ENCODE assay signal across 11 cellular contexts in the genomic region with DNA sequence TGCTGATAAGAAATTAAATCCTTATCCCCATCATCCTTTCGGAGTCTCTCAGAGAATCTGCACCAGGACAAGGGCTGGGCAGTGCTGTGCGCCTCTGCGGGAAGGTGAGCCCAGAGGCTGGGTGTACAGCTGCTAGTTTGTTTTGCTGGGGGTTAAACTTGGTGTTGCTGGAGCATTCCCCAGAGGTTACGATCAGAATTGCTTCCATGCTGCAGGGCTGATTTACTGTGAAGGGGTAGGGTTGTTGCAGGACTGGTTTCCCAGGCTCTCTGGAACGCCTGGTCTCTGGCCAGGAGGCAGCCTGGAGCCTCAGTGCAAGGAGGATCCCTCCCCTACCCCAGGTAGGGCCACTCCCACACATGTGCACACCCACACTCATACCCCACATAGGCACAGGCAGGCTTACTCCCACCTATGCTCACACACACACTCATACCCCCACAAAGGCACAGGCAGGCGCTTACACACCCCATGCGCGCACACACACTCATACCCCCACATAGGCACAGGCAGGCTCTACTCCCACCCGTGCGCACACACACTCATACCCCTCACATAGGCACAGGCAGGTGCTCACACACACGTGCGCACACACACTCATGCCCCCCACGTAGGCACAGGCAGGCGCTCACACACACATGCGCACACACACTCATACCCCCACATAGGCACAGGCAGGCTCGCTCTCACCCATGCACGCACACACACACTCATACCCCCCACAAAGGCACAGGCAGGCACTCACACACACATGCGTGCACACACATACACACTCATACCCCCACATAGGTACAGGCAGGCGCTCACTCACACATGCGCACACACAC. TPM values are rescaled to one million over a fixed set of nuclear protein-coding genes. Genes with fewer than 3 reads are reported as not detected.
A peak's percentile ranks its signal among the peaks of the same experiment; 100 is the strongest.
DNase-seq lines count a peak whose midpoint lies in the region; ATAC-seq and TF ChIP-seq lines count a peak whose summit lies in the region.
"Had no signal": no experiment of that assay in that cellular context is flagged by ENCODE, and none has a peak within 500 bp of the region (broad histone marks: within the 10 kb centered on the region; RNA-seq: fewer than 3 reads in every experiment).

No MANE protein-coding gene starts in this region.

- no peak for TF ChIP-seq POLR2A in body of pancreas (IDR thresholded peaks at IDR 0.05)

- no peaks in the 10 kb centered on the region for H3K9me3 ChIP-seq in BLaER1 treated with 17β-estradiol and CSF1 and Interleukin-3, amounts not matched to agents 10 nM and 100 nM (replicated peaks in 1 of 11)
- H3K9me3 ChIP-seq in HEK293 (ENCODE audit: control insufficient read depth, insufficient read depth, low read depth, low read length) (no peaks in the 10 kb centered on the region), body of pancreas (no peaks in the 10 kb centered on the region)
- H3K9me3 ChIP-seq: heart left ventricle had no signal

- 86% methylated on average over 20 of the region's 20 CpGs for WGBS in body of pancreas, 2 donors

- intact Hi-C loops in body of pancreas (cut with DNase I), result no loop called here

- H3K27ac Mint-ChIP-seq in naive B cell, result peak overlapping the region in 3 of 6 donors; percentile 58 to 80 (median 68)
- H3K27ac Mint-ChIP-seq in activated CD8-positive, alpha-beta memory T cell treated with anti-CD3 and anti-CD28 coated beads, Interleukin-2, amount 10 ng/mL, durations not matched to agents 7 days and 5 days, result no peak overlapping the region

- no peak overlapping the region for H3K27ac ChIP-seq in BLaER1 treated with 17β-estradiol and CSF1 and Interleukin-3, amounts not matched to agents 10 nM and 100 nM
- no peak overlapping the region for H3K27ac ChIP-seq in HEK293 (ENCODE audit: extremely low read depth, low read depth, low read length)
- H3K27ac ChIP-seq in body of pancreas, result peak overlapping the region in 1 of 4 donors; percentile 45
- H3K27ac ChIP-seq: heart left ventricle had no signal

- no peaks in the 10 kb centered on the region for H3K27me3 Mint-ChIP-seq in naive B cell
- H3K27me3 Mint-ChIP-seq in activated CD8-positive, alpha-beta memory T cell treated with anti-CD3 and anti-CD28 coated beads, Interleukin-2, amount 10 ng/mL, durations not matched to agents 7 days and 5 days, result no peaks in the 10 kb centered on the region

- peak overlapping the region in 8 of 11 experiments; percentile 17 to 85 (median 36); a peak in 13 of 22 replicates for H3K4me2 ChIP-seq in BLaER1 treated with 17β-estradiol and CSF1 and Interleukin-3, amounts not matched to agents 10 nM and 100 nM

- H3K4me3 Mint-ChIP-seq in naive B cell, result peak overlapping the region in 5 of 8 donors; percentile 15 to 71 (median 30)
- H3K4me3 Mint-ChIP-seq in activated CD8-positive, alpha-beta memory T cell treated with anti-CD3 and anti-CD28 coated beads, Interleukin-2, amount 10 ng/mL, durations not matched to agents 7 days and 5 days, result no peak overlapping the region

- peaks cover 32 to 90% (median 84%) of the 10 kb centered on the region in 10 experiments for H3K4me1 ChIP-seq in BLaER1 treated with 17β-estradiol and CSF1 and Interleukin-3, amounts not matched to agents 10 nM and 100 nM
- H3K4me1 ChIP-seq in HEK293 (ENCODE audit: control insufficient read depth, insufficient read depth, low read length) (no peaks in the 10 kb centered on the region; the same call in 1 of the 2 replicates), body of pancreas (peaks cover 14% of the 10 kb centered on the region)

- POLR2A ChIA-PET in HEK293 (lab: Yijun Ruan, JAX), result no interaction called here

- H3K4me3 ChIP-seq in BLaER1 treated with 17β-estradiol and CSF1 and Interleukin-3, amounts not matched to agents 10 nM and 100 nM, result no peak overlapping the region
- H3K4me3 ChIP-seq in HEK293 (ENCODE audit: low read depth, low read length), result no peak overlapping the region
- no peak overlapping the region for H3K4me3 ChIP-seq in body of pancreas
- H3K4me3 ChIP-seq: heart left ventricle had no signal

- H3K36me3 ChIP-seq in BLaER1 treated with 17β-estradiol and CSF1 and Interleukin-3, amounts not matched to agents 10 nM and 100 nM, result peaks cover 0 to 9% (median 0%) of the 10 kb centered on the region in 11 experiments; a peak in 7 of 22 replicates
- peaks cover 0 to 27% of the 10 kb centered on the region in 2 experiments; a peak in 2 of 3 replicates for H3K36me3 ChIP-seq in HEK293 (ENCODE audit: control insufficient read depth in 2 of 2, insufficient read depth in 1 of 2, low read length in 2 of 2)
- no peaks in the 10 kb centered on the region for H3K36me3 ChIP-seq in body of pancreas (replicated peaks in 1 of 2; ENCODE audit: insufficient read depth in 1 of 2, low read depth in 2 of 2)

- DNase-seq in body of pancreas, result peak; percentile 24 to 62 (median 51)
- no peak for DNase-seq in naive B cell
- DNase-seq in hypothalamus (lab: John Stamatoyannopoulos, UW), result no peak
- no peak for DNase-seq in NCI-H774 (lab: John Stamatoyannopoulos, UW)
- no peak for DNase-seq in activated CD8-positive, alpha-beta memory T cell treated with anti-CD3 and anti-CD28 coated beads, Interleukin-2, amount 10 ng/mL, durations not matched to agents 7 days and 5 days
- DNase-seq: activated CD4-positive, alpha-beta T cell treated with anti-CD3 and anti-CD28 coated beads for 1 hour; heart left ventricle; NCI-H1417 had no signal

- peaks cover 0 to 2% (median 0%) of the 10 kb centered on the region in 7 donors for H3K9me3 Mint-ChIP-seq in naive B cell
- peaks cover 3% of the 10 kb centered on the region for H3K9me3 Mint-ChIP-seq in activated CD8-positive, alpha-beta memory T cell treated with anti-CD3 and anti-CD28 coated beads, Interleukin-2, amount 10 ng/mL, durations not matched to agents 7 days and 5 days (ENCODE audit: low read depth)

- H3K36me3 Mint-ChIP-seq in naive B cell, result no peaks in the 10 kb centered on the region
- no peaks in the 10 kb centered on the region for H3K36me3 Mint-ChIP-seq in activated CD8-positive, alpha-beta memory T cell treated with anti-CD3 and anti-CD28 coated beads, Interleukin-2, amount 10 ng/mL, durations not matched to agents 7 days and 5 days

- peaks cover 13 to 78% (median 37%) of the 10 kb centered on the region in 11 experiments; a peak in 20 of 22 replicates for H4K20me1 ChIP-seq in BLaER1 treated with 17β-estradiol and CSF1 and Interleukin-3, amounts not matched to agents 10 nM and 100 nM

- H3K9ac ChIP-seq in BLaER1 treated with 17β-estradiol and CSF1 and Interleukin-3, amounts not matched to agents 10 nM and 100 nM, result no peak overlapping the region; a peak in 1 of 22 replicates

- peaks cover 58 to 83% (median 63%) of the 10 kb centered on the region in 3 donors for H3K4me1 Mint-ChIP-seq in naive B cell
- peaks cover 28% of the 10 kb centered on the region for H3K4me1 Mint-ChIP-seq in activated CD8-positive, alpha-beta memory T cell treated with anti-CD3 and anti-CD28 coated beads, Interleukin-2, amount 10 ng/mL, durations not matched to agents 7 days and 5 days

- peak; percentile 64 for ATAC-seq in body of pancreas
- ATAC-seq in naive B cell (ENCODE audit: low read depth in 2 of 2), result no peak
- no peak for ATAC-seq in activated CD8-positive, alpha-beta memory T cell treated with anti-CD3 and anti-CD28 coated beads, Interleukin-2, amount 10 ng/mL, durations not matched to agents 7 days and 5 days
- no peak for ATAC-seq in HG03521 (IDR thresholded peaks at IDR 0.05; ENCODE audit: unreplicated experiment)
- ATAC-seq: heart left ventricle had no signal

- no peak for TF ChIP-seq CTCF in HEK293 (tag by site-specific recombination; IDR thresholded peaks at IDR 0.05)
- peak in 3 of 7 experiments; percentile 25 to 34 (median 33) for TF ChIP-seq CTCF in body of pancreas (IDR thresholded peaks at IDR 0.05)

- CTCF ChIA-PET in HEK293 (lab: Yijun Ruan, JAX), result no interaction called here
- CTCF ChIA-PET in activated CD8-positive, alpha-beta memory T cell treated with anti-CD3 and anti-CD28 coated beads, Interleukin-2, amount 10 ng/mL, durations not matched to agents 7 days and 5 days (lab: Charles Lee), result no interaction called here

- no peaks in the 10 kb centered on the region for H3K27me3 ChIP-seq in BLaER1 treated with 17β-estradiol and CSF1 and Interleukin-3, amounts not matched to agents 10 nM and 100 nM
- no peaks in the 10 kb centered on the region for H3K27me3 ChIP-seq in body of pancreas
- H3K27me3 ChIP-seq: heart left ventricle had no signal

TF ChIP-seq in HEK293, 187 proteins besides CTCF, POLR2A, EP300 and RAD21 (continues in another document):
- TF ChIP-seq ZNF223 (tag by site-specific recombination; IDR thresholded peaks at IDR 0.05) (0 out of 2 replicates have a peak, but pooled peaks have one; percentile 43), ZSCAN4 (tag by site-specific recombination; IDR thresholded peaks at IDR 0.05) (peak; percentile 64; the same call in 1 of the 2 replicates), GLIS2 (tag by site-specific recombination; IDR thresholded peaks at IDR 0.05) (peak; percentile 47; the same call in 1 of the 2 replicates), EGR2 (tag by site-specific recombination; IDR thresholded peaks at IDR 0.05; ENCODE audit: low read depth) (peak; percentile 88), ZNF785 (tag by site-specific recombination; IDR thresholded peaks at IDR 0.05) (no peak), ZNF521 (tag by site-specific recombination; IDR thresholded peaks at IDR 0.05) (no peak)

RNA-seq across cellular contexts. Expression of gene CNNM4, which starts 11.3 kb away (rescaled TPM):
- total RNA-seq in body of pancreas, result 1 to 10 TPM; 4.3 to 7.8 TPM
- polyA plus RNA-seq in naive B cell (ENCODE audit: low read depth in 6 of 6), result 1 to 10 TPM in 5 of 6 donors, not detected in 1; 3.3 to 9.4 (median 6.3) TPM
- total RNA-seq in activated CD8-positive, alpha-beta memory T cell treated with anti-CD3 and anti-CD28 coated beads, Interleukin-2, amount 10 ng/mL, durations not matched to agents 7 days and 5 days, result 1 to 10 TPM; 7.6 to 7.9 TPM

RNA-seq across cellular contexts. Expression of gene LMAN2L, which starts 32.1 kb away (rescaled TPM):
- total RNA-seq in body of pancreas, result 1 to 10 TPM; 6.6 to 7.8 TPM
- 10 to 100 TPM in 5 of 6 donors, 1 to 10 TPM in 1; 9.3 to 18.9 (median 16.8) TPM for polyA plus RNA-seq in naive B cell (ENCODE audit: low read depth in 6 of 6)
- total RNA-seq in activated CD8-positive, alpha-beta memory T cell treated with anti-CD3 and anti-CD28 coated beads, Interleukin-2, amount 10 ng/mL, durations not matched to agents 7 days and 5 days, result 1 to 10 TPM; 7.3 to 7.5 TPM

RNA-seq across cellular contexts. Expression of gene CNNM3, which starts 44.1 kb away (rescaled TPM):
- total RNA-seq in body of pancreas, result 10 to 100 TPM; 18.2 to 57.7 TPM
- 10 to 100 TPM in 1 of 6 donors, 1 to 10 TPM in 5; 4.3 to 16.3 (median 6.1) TPM for polyA plus RNA-seq in naive B cell (ENCODE audit: low read depth in 6 of 6)
- 10 to 100 TPM; 28.0 to 30.5 TPM for total RNA-seq in activated CD8-positive, alpha-beta memory T cell treated with anti-CD3 and anti-CD28 coated beads, Interleukin-2, amount 10 ng/mL, durations not matched to agents 7 days and 5 days

Comparison
In these comparisons a context has a peak if more than half of its experiments do, and no peak if none do; other contexts are left out.
1. DNase-seq: peak in body of pancreas (4 of 4); none in naive B cell (single experiment), hypothalamus (0 of 51), NCI-H774 (single experiment) and activated CD8-positive, alpha-beta memory T cell treated with anti-CD3 and anti-CD28 coated beads, Interleukin-2, amount 10 ng/mL, durations not matched to agents 7 days and 5 days (single experiment).